Comparison of ENCODE assay signal across 7 cellular contexts in genomic region chr11:57920971-57921370, GRCh38.
"Had no signal": no experiment of that assay in that cellular context is flagged by ENCODE, and none has a peak within 500 bp of the region (broad histone marks: within the 10 kb centered on the region; RNA-seq: fewer than 3 reads in every experiment).

No MANE protein-coding gene starts in this region.

- H3K4me3 ChIP-seq: GM23338, HAP-1 had no signal

- H3K4me1 ChIP-seq: HAP-1 had no signal

- H3K9me3 Mint-ChIP-seq: HFFc6 had no signal

- H3K4me1 Mint-ChIP-seq: GM23338, IgD-negative memory B cell had no signal

- H3K27ac Mint-ChIP-seq: GM23338, HFFc6, IgD-negative memory B cell had no signal

- H3K4me2 ChIP-seq: GM23338 had no signal

- H3K9me3 ChIP-seq: HAP-1 had no signal

- H3K36me3 ChIP-seq: HAP-1 had no signal

- H2AFZ ChIP-seq: GM23338 had no signal

- ATAC-seq: GM23338, HCT116 had no signal

- DNase-seq: H7, HFFc6, KBM-7 had no signal

- H3K4me3 Mint-ChIP-seq: GM23338, HFFc6, IgD-negative memory B cell had no signal
